ENCODE assay signal across 12 cellular contexts in genomic region chr12:88698471-88698870, GRCh38.
DNase-seq lines count a peak whose midpoint lies in the region; ATAC-seq and TF ChIP-seq lines count a peak whose summit lies in the region.
"Had no signal": no experiment of that assay in that cellular context is flagged by ENCODE, and none has a peak within 500 bp of the region (broad histone marks: within the 10 kb centered on the region; RNA-seq: fewer than 3 reads in every experiment).

No MANE protein-coding gene starts in this region.

- peaks cover 0 to 8% of the 10 kb centered on the region in 2 donors for H3K9me3 Mint-ChIP-seq in natural killer cell

- ATAC-seq in natural killer cell: no peak
- ATAC-seq: GM12878 had no signal

- TF ChIP-seq CTCF in natural killer cell (IDR thresholded peaks at IDR 0.05): no peak

- H3K36me3 Mint-ChIP-seq in natural killer cell: no peaks in the 10 kb centered on the region
- H3K36me3 Mint-ChIP-seq: CD8-positive, alpha-beta memory T cell had no signal

- H3K27me3 Mint-ChIP-seq in natural killer cell (ENCODE audit: low read depth in 2 of 2): no peaks in the 10 kb centered on the region
- H3K27me3 Mint-ChIP-seq: CD8-positive, alpha-beta memory T cell had no signal

- intact Hi-C loops in natural killer cell (cut with micrococcal nuclease): no loop called here

- no peak overlapping the region for H3K27ac Mint-ChIP-seq in natural killer cell
- H3K27ac Mint-ChIP-seq: CD8-positive, alpha-beta memory T cell had no signal

- H3K4me1 Mint-ChIP-seq in natural killer cell: no peaks in the 10 kb centered on the region
- H3K4me1 Mint-ChIP-seq: CD8-positive, alpha-beta memory T cell had no signal

- peak; percentile 3 for DNase-seq in NCI-H1436 (lab: John Stamatoyannopoulos, UW)
- no peak for DNase-seq in NCI-H1436 treated with DMSO at 0.1 percent for 48 hours (lab: John Stamatoyannopoulos, UW)
- DNase-seq in EH (ENCODE audit: low read depth): peak; percentile 23
- peak; percentile 55 for DNase-seq in NCI-H1048 (lab: John Stamatoyannopoulos, UW)
- DNase-seq in epidermal melanocyte (ENCODE audit: insufficient read length, low spot score): peak; percentile 23
- DNase-seq in NCI-H1092 (lab: John Stamatoyannopoulos, UW): no peak
- DNase-seq in natural killer cell: no peak
- DNase-seq in NK-92 (lab: John Stamatoyannopoulos, UW; ENCODE audit: unreplicated experiment): no peak
- DNase-seq: AML-193; CD8-positive, alpha-beta memory T cell; DMS53 had no signal

- H3K4me3 Mint-ChIP-seq in natural killer cell: no peak overlapping the region
- H3K4me3 Mint-ChIP-seq: CD8-positive, alpha-beta memory T cell had no signal

Comparison
In these comparisons a context has a peak if more than half of its experiments do, and no peak if none do; other contexts are left out.
1. DNase-seq: peak in NCI-H1436 (single experiment), EH (single experiment), NCI-H1048 (single experiment) and epidermal melanocyte (single experiment); none in NCI-H1436 treated with DMSO at 0.1 percent for 48 hours (single experiment), NCI-H1092 (single experiment), natural killer cell (single experiment) and NK-92 (single experiment).